21 cellular contexts compared by ENCODE assay signal in genomic region chr14:57712101-57712500, GRCh38.
A peak's percentile ranks its signal among the peaks of the same experiment; 100 is the strongest.
DNase-seq lines count a peak whose midpoint lies in the region; TF ChIP-seq lines count a peak whose summit lies in the region.
"Had no signal": no experiment of that assay in that cellular context is flagged by ENCODE, and none has a peak within 500 bp of the region (broad histone marks: within the 10 kb centered on the region; RNA-seq: fewer than 3 reads in every experiment).

No MANE protein-coding gene starts in this region.

- TF ChIP-seq CTCF in HEK293 (tag by site-specific recombination; IDR thresholded peaks at IDR 0.05): no peak

- peak overlapping the region; percentile 48 for H2AFZ ChIP-seq in ACC112 (ENCODE audit: low read length, unreplicated experiment)

- DNase-seq in astrocyte of the hippocampus (ENCODE audit: low read depth, low spot score) (peak; percentile 2), kidney glomerular epithelial cell (lab: John Stamatoyannopoulos, UW) (peak; percentile 17), NCI-H146 treated with DMSO at 0.1 percent for 48 hours (lab: John Stamatoyannopoulos, UW; ENCODE audit: unreplicated experiment) (no peak), T-helper 1 cell (no peak)
- no peak for DNase-seq in stimulated activated CD4-positive, alpha-beta T cell treated with anti-CD3 and anti-CD28 coated beads, Interleukin-12 subunit alpha, Interleukin-12 subunit beta, amount 100 ng/mL, for 4 hours
- DNase-seq in activated effector memory CD4-positive, alpha-beta T cell treated with Interleukin-2 at 50 U/mL for 16 hours: no peak
- DNase-seq: activated CD4-positive, alpha-beta T cell treated with anti-CD3 and anti-CD28 coated beads, Interleukin-2, amount 50 U/mL, for 1 hour; activated CD8-positive, alpha-beta memory T cell treated with anti-CD3 and anti-CD28 coated beads, Interleukin-2, amount 50 U/mL, for 4 hours; CD4-positive, alpha-beta T cell; cortex of kidney; DMS79; foreskin fibroblast; NCI-H1048; NCI-H2171; NCI-H524 treated with DMSO at 0.1 percent for 48 hours; pancreas; PC-3; right lobe of liver; SIG-M5 had no signal

- CTCF ChIA-PET in HEK293 (lab: Yijun Ruan, JAX): interaction anchor here (0.7 to 0.8 kb wide), 2 partner anchors 66 to 159 kb away, joined by 3 read pairs; no protein-coding TSS in a partner anchor

- POLR2A ChIA-PET in HEK293 (lab: Yijun Ruan, JAX): no interaction called here

- H3K4me1 ChIP-seq in ACC112 (ENCODE audit: control insufficient read depth, insufficient read depth, low read length, unreplicated experiment) (no peaks in the 10 kb centered on the region), HEK293 (ENCODE audit: control insufficient read depth, insufficient read depth, low read length) (peaks cover 17% of the 10 kb centered on the region)
- H3K4me1 ChIP-seq: pancreas, right lobe of liver had no signal

- H3K4me3 ChIP-seq in ACC112 (ENCODE audit: low read depth, low read length): no peak overlapping the region
- H3K4me3 ChIP-seq in HEK293 (ENCODE audit: low read depth, low read length): no peak overlapping the region
- H3K4me3 ChIP-seq: pancreas, right lobe of liver had no signal

- H3K27me3 ChIP-seq in ACC112 (ENCODE audit: insufficient read depth, low read length): peaks cover 6% of the 10 kb centered on the region; the same call in 1 of the 2 replicates
- H3K27me3 ChIP-seq: pancreas, right lobe of liver had no signal

- H3K27ac ChIP-seq in ACC112 (ENCODE audit: low read depth, low read length) (no peak overlapping the region), HEK293 (ENCODE audit: extremely low read depth, low read depth, low read length) (no peak overlapping the region)
- H3K27ac ChIP-seq: pancreas, right lobe of liver had no signal

- no peaks in the 10 kb centered on the region for H3K36me3 ChIP-seq in ACC112 (ENCODE audit: insufficient read depth, low read length)
- no peaks in the 10 kb centered on the region for H3K36me3 ChIP-seq in HEK293 (ENCODE audit: control insufficient read depth in 2 of 2, insufficient read depth in 1 of 2, low read length in 2 of 2)
- H3K36me3 ChIP-seq: pancreas, right lobe of liver had no signal

- H3K79me2 ChIP-seq in ACC112 (ENCODE audit: control insufficient read depth, insufficient read depth, low read length, unreplicated experiment): no peaks in the 10 kb centered on the region

- no peaks in the 10 kb centered on the region for H3K9me3 ChIP-seq in HEK293 (ENCODE audit: control insufficient read depth, insufficient read depth, low read depth, low read length)
- H3K9me3 ChIP-seq: pancreas, right lobe of liver had no signal

TF ChIP-seq in HEK293, 187 proteins besides CTCF, POLR2A, EP300 and RAD21:
- no peak for TF ChIP-seq MYNN (tag by site-specific recombination; IDR thresholded peaks at IDR 0.05; ENCODE audit: borderline replicate concordance)
- no peak for TF ChIP-seq ZNF707 (tag by site-specific recombination; IDR thresholded peaks at IDR 0.05)
- TF ChIP-seq ZNF654 (tag by site-specific recombination; IDR thresholded peaks at IDR 0.05; ENCODE audit: low read depth): peak; percentile 25; the same call in 1 of the 2 replicates
- TF ChIP-seq ZNF692 (tag by site-specific recombination; IDR thresholded peaks at IDR 0.05): no peak
- TF ChIP-seq ZNF398 (tag by site-specific recombination; IDR thresholded peaks at IDR 0.05): no peak
- TF ChIP-seq ZNF580 (tag by site-specific recombination; IDR thresholded peaks at IDR 0.05): no peak
- no peak for TF ChIP-seq ZNF404 (tag by site-specific recombination; IDR thresholded peaks at IDR 0.05)

Comparison
In these comparisons a context has a peak if more than half of its experiments do, and no peak if none do; other contexts are left out.
1. DNase-seq: peak in astrocyte of the hippocampus (single experiment) and kidney glomerular epithelial cell (single experiment); none in stimulated activated CD4-positive, alpha-beta T cell treated with anti-CD3 and anti-CD28 coated beads, Interleukin-12 subunit alpha, Interleukin-12 subunit beta, amount 100 ng/mL, for 4 hours (single experiment), NCI-H146 treated with DMSO at 0.1 percent for 48 hours (single experiment), T-helper 1 cell (0 of 5) and activated effector memory CD4-positive, alpha-beta T cell treated with Interleukin-2 at 50 U/mL for 16 hours (single experiment).